In genomic region chr9:95446259-95446658, GRCh38 we compare ENCODE assay signal across 21 cellular contexts.
"Had no signal": no experiment of that assay in that cellular context is flagged by ENCODE, and none has a peak within 500 bp of the region (broad histone marks: within the 10 kb centered on the region; RNA-seq: fewer than 3 reads in every experiment).

No MANE protein-coding gene starts in this region.

- H3K9me3 Mint-ChIP-seq: naive thymus-derived CD8-positive, alpha-beta T cell; stimulated activated naive CD8-positive, alpha-beta T cell treated with anti-CD3 and anti-CD28 coated beads, Interleukin-15, amount 100 ng/mL, for 72 hours had no signal

- H3K9me3 ChIP-seq: gastrocnemius medialis, lower lobe of right lung, neutrophil, right lobe of liver, suprapubic skin, transverse colon, upper lobe of right lung, uterus had no signal

- H3K27ac Mint-ChIP-seq: progenitor cell of endocrine pancreas had no signal

- H3K4me3 ChIP-seq: dorsolateral prefrontal cortex, gastrocnemius medialis, lower lobe of right lung, right lobe of liver, suprapubic skin, transverse colon, upper lobe of right lung, uterus had no signal

- H3K27ac ChIP-seq: dorsolateral prefrontal cortex, gastrocnemius medialis, lower lobe of right lung, neutrophil, parathyroid adenoma, right lobe of liver, suprapubic skin, transverse colon, upper lobe of right lung, uterus had no signal

- FAIRE-seq: keratinocyte, small intestine had no signal

- H3K79me2 ChIP-seq: parathyroid adenoma had no signal

- H3K27me3 ChIP-seq: dorsolateral prefrontal cortex, gastrocnemius medialis, right lobe of liver, suprapubic skin, transverse colon, upper lobe of right lung, uterus had no signal

- ATAC-seq: gastrocnemius medialis; left ventricle myocardium superior; lower lobe of right lung; naive thymus-derived CD8-positive, alpha-beta T cell; stimulated activated naive CD8-positive, alpha-beta T cell treated with anti-CD3 and anti-CD28 coated beads, Interleukin-15, amount 100 ng/mL, for 72 hours; upper lobe of right lung had no signal

- DNase-seq: dorsolateral prefrontal cortex; effector CD4-positive, alpha-beta T cell; gastrocnemius medialis; head of caudate nucleus; left ventricle myocardium superior; lower lobe of right lung; naive thymus-derived CD8-positive, alpha-beta T cell; small intestine; stimulated activated CD4-positive, alpha-beta T cell treated with anti-CD3 and anti-CD28 coated beads, Interleukin-15, amount 100 ng/mL, for 24 hours; stimulated activated CD4-positive, alpha-beta T cell treated with anti-CD3 and anti-CD28 coated beads, Interleukin-2, amount 100 ng/mL, for 48 hours; stimulated activated naive CD4-positive, alpha-beta T cell; stimulated activated naive CD8-positive, alpha-beta T cell treated with anti-CD3 and anti-CD28 coated beads, Interleukin-15, amount 100 ng/mL, for 72 hours; transverse colon; upper lobe of right lung; uterus had no signal

- H3K4me1 ChIP-seq: gastrocnemius medialis, lower lobe of right lung, parathyroid adenoma, right lobe of liver, suprapubic skin, transverse colon, upper lobe of right lung, uterus had no signal

- H3K9ac ChIP-seq: parathyroid adenoma had no signal

- H2AFZ ChIP-seq: parathyroid adenoma had no signal

- H3K36me3 ChIP-seq: neutrophil, uterus had no signal

- H3K4me3 Mint-ChIP-seq: naive thymus-derived CD8-positive, alpha-beta T cell; stimulated activated naive CD8-positive, alpha-beta T cell treated with anti-CD3 and anti-CD28 coated beads, Interleukin-15, amount 100 ng/mL, for 72 hours had no signal

- H3K27me3 Mint-ChIP-seq: progenitor cell of endocrine pancreas; stimulated activated naive CD8-positive, alpha-beta T cell treated with anti-CD3 and anti-CD28 coated beads, Interleukin-15, amount 100 ng/mL, for 72 hours had no signal
